8 cellular contexts compared by ENCODE assay signal in genomic region chr12:106773945-106774807, GRCh38. TPM values are rescaled to one million over a fixed set of nuclear protein-coding genes. Genes with fewer than 3 reads are reported as not detected.
A peak's percentile ranks its signal among the peaks of the same experiment; 100 is the strongest.
DNase-seq lines count a peak whose midpoint lies in the region; ATAC-seq and TF ChIP-seq lines count a peak whose summit lies in the region.

RIC8B (plus strand) TSS chr12:106774682; CDS start chr12:106774746, 64 bp downstream.

- POLR2A ChIA-PET in activated B cell treated with CpG ODN at 0.5 μM for 24 hours (lab: Charles Lee): no interaction called here

- peak within 1 kb of the TSS; percentile 82 for H3K27ac Mint-ChIP-seq in activated B cell treated with CpG ODN at 0.5 μM for 24 hours

- H3K4me1 Mint-ChIP-seq in activated B cell treated with CpG ODN at 0.5 μM for 24 hours: peaks cover 19% of the 10 kb centered on the region

- peak within 1 kb of the TSS; percentile 88 for H3K4me3 Mint-ChIP-seq in activated B cell treated with CpG ODN at 0.5 μM for 24 hours

- TF ChIP-seq CTCF in activated B cell treated with CpG ODN at 0.5 μM for 24 hours (IDR thresholded peaks at IDR 0.05): no peak

- H3K9me3 Mint-ChIP-seq in activated B cell treated with CpG ODN at 0.5 μM for 24 hours: no peaks in the 10 kb centered on the region

- CTCF ChIA-PET in activated B cell treated with CpG ODN at 0.5 μM for 24 hours (lab: Charles Lee): no interaction called here

- ATAC-seq in GM18873 (IDR thresholded peaks at IDR 0.05; ENCODE audit: low FRiP score, unreplicated experiment) (peak; percentile 84), HG03139 (IDR thresholded peaks at IDR 0.05; ENCODE audit: unreplicated experiment) (peak; percentile 82), activated B cell treated with CpG ODN at 0.5 μM for 24 hours (ENCODE audit: low read depth) (peak; percentile 80)

- in situ Hi-C loops in ACHN (cut with HindIII; ENCODE audit: low pct_ligation_motif_present, low pct_unique_long_range_greater_than_20kb, low sequenced_read_pairs): no loop called here

- H3K36me3 Mint-ChIP-seq in activated B cell treated with CpG ODN at 0.5 μM for 24 hours (ENCODE audit: low read depth): peaks cover 7% of the 10 kb centered on the region

- peaks cover 7% of the 10 kb centered on the region for H3K27me3 Mint-ChIP-seq in activated B cell treated with CpG ODN at 0.5 μM for 24 hours

- intact Hi-C loops in activated B cell treated with CpG ODN at 0.5 μM for 24 hours (cut with micrococcal nuclease): loop anchor here (1.0 to 10.0 kb wide), 4 partner anchors 13 to 416 kb away; partner anchors contain the start of gene MTERF2

- DNase-seq in ACHN (peak; percentile 100), NCI-H2227 treated with DMSO at 0.1 percent for 48 hours (lab: John Stamatoyannopoulos, UW) (peak; percentile 98), activated B cell treated with CpG ODN at 0.5 μM for 24 hours (peak; percentile 59), iris pigment epithelial cell (ENCODE audit: low read depth) (peak; percentile 100)
- peak; percentile 73 for DNase-seq in central memory CD4-positive, alpha-beta T cell
- DNase-seq in stimulated activated CD4-positive, alpha-beta T cell treated with anti-CD3 and anti-CD28 coated beads, Interleukin-12 subunit alpha, Interleukin-12 subunit beta, amount 100 ng/mL, for 24 hours (ENCODE audit: low read depth in 2 of 2): peak; percentile 73 to 80

RNA-seq across cellular contexts. Expression of gene RIC8B, which starts in this region (rescaled TPM):
- total RNA-seq in activated B cell treated with CpG ODN at 0.5 μM for 24 hours: 5.8 and 7.4 TPM in 2 replicates

Comparison
In these comparisons a context has a peak if more than half of its experiments do, and no peak if none do; other contexts are left out.
1. Peak in every context shown above with its lines: DNase-seq and ATAC-seq.